Comparison of ENCODE assay signal across 1 cellular context in the genomic region with DNA sequence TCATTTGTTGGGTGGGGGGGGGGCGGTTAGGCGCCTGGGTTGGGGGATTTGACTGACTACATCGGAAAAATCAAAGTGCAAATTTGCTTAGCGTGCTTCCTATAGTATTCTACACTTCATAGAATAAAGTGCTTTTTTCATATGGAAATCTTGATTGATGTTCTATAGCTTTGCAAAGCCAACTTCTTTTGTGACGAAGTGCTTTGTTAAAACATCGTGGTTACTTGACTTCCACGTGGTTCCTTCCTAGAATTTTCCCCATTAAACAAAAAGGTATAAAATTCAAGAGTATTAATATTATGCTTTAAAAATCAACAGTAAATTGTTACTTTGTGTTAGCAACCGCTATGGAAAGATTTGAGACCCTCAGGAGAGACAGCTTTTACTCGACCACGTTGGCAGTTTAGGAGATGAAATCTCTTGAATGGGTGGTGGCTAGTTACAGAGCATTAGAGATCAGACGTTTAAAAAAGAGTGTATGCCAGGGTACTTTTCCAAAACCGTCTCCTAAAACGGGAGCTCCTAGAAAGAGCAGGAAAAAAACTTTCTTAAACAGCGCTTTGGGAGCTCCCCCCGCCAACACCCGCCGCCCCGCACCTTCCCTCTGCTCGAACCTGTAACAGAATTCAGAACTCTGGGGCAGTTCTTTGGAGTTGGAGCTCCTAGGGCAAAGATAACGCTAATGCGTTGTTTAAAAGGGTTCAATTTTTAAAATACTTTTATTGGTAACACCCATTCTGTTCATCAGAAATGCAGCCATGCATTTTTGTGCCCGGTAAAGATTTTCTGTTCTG.
TF ChIP-seq lines count a peak whose summit lies in the region.

No MANE protein-coding gene starts in this region.

TF ChIP-seq in GM23338, 12 proteins besides CTCF, POLR2A, EP300 and RAD21 (continued from another document):
- TF ChIP-seq, protein P1, sequence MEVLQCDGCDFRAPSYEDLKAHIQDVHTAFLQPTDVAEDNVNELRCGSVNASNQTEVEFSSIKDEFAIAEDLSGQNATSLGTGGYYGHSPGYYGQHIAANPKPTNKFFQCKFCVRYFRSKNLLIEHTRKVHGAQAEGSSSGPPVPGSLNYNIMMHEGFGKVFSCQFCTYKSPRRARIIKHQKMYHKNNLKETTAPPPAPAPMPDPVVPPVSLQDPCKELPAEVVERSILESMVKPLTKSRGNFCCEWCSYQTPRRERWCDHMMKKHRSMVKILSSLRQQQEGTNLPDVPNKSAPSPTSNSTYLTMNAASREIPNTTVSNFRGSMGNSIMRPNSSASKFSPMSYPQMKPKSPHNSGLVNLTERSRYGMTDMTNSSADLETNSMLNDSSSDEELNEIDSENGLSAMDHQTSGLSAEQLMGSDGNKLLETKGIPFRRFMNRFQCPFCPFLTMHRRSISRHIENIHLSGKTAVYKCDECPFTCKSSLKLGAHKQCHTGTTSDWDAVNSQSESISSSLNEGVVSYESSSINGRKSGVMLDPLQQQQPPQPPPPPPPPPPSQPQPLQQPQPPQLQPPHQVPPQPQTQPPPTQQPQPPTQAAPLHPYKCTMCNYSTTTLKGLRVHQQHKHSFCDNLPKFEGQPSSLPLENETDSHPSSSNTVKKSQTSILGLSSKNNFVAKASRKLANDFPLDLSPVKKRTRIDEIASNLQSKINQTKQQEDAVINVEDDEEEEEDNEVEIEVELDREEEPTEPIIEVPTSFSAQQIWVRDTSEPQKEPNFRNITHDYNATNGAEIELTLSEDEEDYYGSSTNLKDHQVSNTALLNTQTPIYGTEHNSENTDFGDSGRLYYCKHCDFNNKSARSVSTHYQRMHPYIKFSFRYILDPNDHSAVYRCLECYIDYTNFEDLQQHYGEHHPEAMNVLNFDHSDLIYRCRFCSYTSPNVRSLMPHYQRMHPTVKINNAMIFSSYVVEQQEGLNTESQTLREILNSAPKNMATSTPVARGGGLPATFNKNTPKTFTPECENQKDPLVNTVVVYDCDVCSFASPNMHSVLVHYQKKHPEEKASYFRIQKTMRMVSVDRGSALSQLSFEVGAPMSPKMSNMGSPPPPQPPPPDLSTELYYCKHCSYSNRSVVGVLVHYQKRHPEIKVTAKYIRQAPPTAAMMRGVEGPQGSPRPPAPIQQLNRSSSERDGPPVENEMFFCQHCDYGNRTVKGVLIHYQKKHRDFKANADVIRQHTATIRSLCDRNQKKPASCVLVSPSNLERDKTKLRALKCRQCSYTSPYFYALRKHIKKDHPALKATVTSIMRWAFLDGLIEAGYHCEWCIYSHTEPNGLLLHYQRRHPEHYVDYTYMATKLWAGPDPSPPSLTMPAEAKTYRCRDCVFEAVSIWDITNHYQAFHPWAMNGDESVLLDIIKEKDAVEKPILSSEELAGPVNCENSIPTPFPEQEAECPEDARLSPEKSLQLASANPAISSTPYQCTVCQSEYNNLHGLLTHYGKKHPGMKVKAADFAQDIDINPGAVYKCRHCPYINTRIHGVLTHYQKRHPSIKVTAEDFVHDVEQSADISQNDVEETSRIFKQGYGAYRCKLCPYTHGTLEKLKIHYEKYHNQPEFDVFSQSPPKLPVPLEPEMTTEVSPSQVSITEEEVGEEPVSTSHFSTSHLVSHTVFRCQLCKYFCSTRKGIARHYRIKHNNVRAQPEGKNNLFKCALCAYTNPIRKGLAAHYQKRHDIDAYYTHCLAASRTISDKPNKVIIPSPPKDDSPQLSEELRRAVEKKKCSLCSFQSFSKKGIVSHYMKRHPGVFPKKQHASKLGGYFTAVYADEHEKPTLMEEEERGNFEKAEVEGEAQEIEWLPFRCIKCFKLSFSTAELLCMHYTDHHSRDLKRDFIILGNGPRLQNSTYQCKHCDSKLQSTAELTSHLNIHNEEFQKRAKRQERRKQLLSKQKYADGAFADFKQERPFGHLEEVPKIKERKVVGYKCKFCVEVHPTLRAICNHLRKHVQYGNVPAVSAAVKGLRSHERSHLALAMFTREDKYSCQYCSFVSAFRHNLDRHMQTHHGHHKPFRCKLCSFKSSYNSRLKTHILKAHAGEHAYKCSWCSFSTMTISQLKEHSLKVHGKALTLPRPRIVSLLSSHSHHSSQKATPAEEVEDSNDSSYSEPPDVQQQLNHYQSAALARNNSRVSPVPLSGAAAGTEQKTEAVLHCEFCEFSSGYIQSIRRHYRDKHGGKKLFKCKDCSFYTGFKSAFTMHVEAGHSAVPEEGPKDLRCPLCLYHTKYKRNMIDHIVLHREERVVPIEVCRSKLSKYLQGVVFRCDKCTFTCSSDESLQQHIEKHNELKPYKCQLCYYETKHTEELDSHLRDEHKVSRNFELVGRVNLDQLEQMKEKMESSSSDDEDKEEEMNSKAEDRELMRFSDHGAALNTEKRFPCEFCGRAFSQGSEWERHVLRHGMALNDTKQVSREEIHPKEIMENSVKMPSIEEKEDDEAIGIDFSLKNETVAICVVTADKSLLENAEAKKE (CRISPR knock-in tag; IDR thresholded peaks at IDR 0.05), result no peak
- no peak for TF ChIP-seq ZNF331 (CRISPR knock-in tag; IDR thresholded peaks at IDR 0.05; ENCODE audit: low read depth)
TF ChIP-seq in GM23338: peak in this region for 2.
